Comparison of ENCODE assay signal across 1 cellular context in genomic region chr12:12714276-12715001, GRCh38.
TF ChIP-seq lines count a peak whose summit lies in the region.

No MANE protein-coding gene starts in this region.

TF ChIP-seq in SK-N-SH treated with all-trans-retinoic acid at 6 μM for 48 hours, 23 proteins besides CTCF, POLR2A, EP300 and RAD21 (continued from another document):
- no peak for TF ChIP-seq PATZ1 (CRISPR knock-in tag; IDR thresholded peaks at IDR 0.05; ENCODE audit: borderline replicate concordance)
- TF ChIP-seq RARB (CRISPR knock-in tag; IDR thresholded peaks at IDR 0.05): no peak
- no peak for TF ChIP-seq TSHZ2 (CRISPR knock-in tag; IDR thresholded peaks at IDR 0.05)
- no peak for TF ChIP-seq ZNF8 (CRISPR knock-in tag; IDR thresholded peaks at IDR 0.05)
- no peak for TF ChIP-seq ISL1 (CRISPR knock-in tag; IDR thresholded peaks at IDR 0.05)
